15 cellular contexts compared by ENCODE assay signal in genomic region chr13:98230762-98231161, GRCh38. TPM values are rescaled to one million over a fixed set of nuclear protein-coding genes. Genes with fewer than 3 reads are reported as not detected.
"Had no signal": no experiment of that assay in that cellular context is flagged by ENCODE, and none has a peak within 500 bp of the region (broad histone marks: within the 10 kb centered on the region; RNA-seq: fewer than 3 reads in every experiment).

No MANE protein-coding gene starts in this region.

RNA-seq across cellular contexts. Expression of gene RNF113B, which starts 53.7 kb away (rescaled TPM):
- total RNA-seq: stomach, subcutaneous adipose tissue, suprapubic skin, temporal lobe, thoracic aorta, thyroid gland, tibial nerve, transverse colon, upper lobe of left lung, upper lobe of right lung, ureter, urinary bladder, uterus, vagina had no signal
- polyA plus RNA-seq: stomach, thymus, urinary bladder had no signal
